ENCODE assay signal across 24 cellular contexts in genomic region chr4:55762815-55763214, GRCh38. TPM values are rescaled to one million over a fixed set of nuclear protein-coding genes. Genes with fewer than 3 reads are reported as not detected.
"Had no signal": no experiment of that assay in that cellular context is flagged by ENCODE, and none has a peak within 500 bp of the region (broad histone marks: within the 10 kb centered on the region; RNA-seq: fewer than 3 reads in every experiment).

No MANE protein-coding gene starts in this region.

- H3K9me3 Mint-ChIP-seq: activated naive CD4-positive, alpha-beta T cell treated with anti-CD3 and anti-CD28 coated beads for 36 hours; activated naive CD8-positive, alpha-beta T cell treated with anti-CD3 and anti-CD28 coated beads, Interleukin-2, amount 50 U/mL, for 24 hours; activated T-helper 2 cell treated with anti-CD3 and anti-CD28 coated beads, Interferon-gamma antibody, Interleukin-2, Interleukin-4, amounts not matched to agents 10 μg/mL and 5 μg/mL and 100 μg/mL, durations not matched to agents 14 hours and 24 hours and 36 hours; effector memory CD8-positive, alpha-beta T cell; naive thymus-derived CD4-positive, alpha-beta T cell had no signal

- H3K9me3 ChIP-seq: ascending aorta, tibial nerve, vagina had no signal

- ATAC-seq: activated naive CD8-positive, alpha-beta T cell treated with anti-CD3 and anti-CD28 coated beads, Interleukin-2, amount 50 U/mL, for 24 hours; effector memory CD8-positive, alpha-beta T cell; left lobe of liver; naive thymus-derived CD4-positive, alpha-beta T cell; right cardiac atrium had no signal

- DNase-seq: activated CD4-positive, alpha-beta T cell treated with anti-CD3 and anti-CD28 coated beads, Interleukin-2, amount 50 U/mL, for 4 hours; activated CD4-positive, CD25-positive, alpha-beta regulatory T cell treated with anti-CD3 and anti-CD28 coated beads, Interleukin-2, amount 50 U/mL, for 72 hours; activated naive CD4-positive, alpha-beta T cell treated with anti-CD3 and anti-CD28 coated beads for 36 hours; activated naive CD8-positive, alpha-beta T cell treated with anti-CD3 and anti-CD28 coated beads, Interleukin-2, amount 50 U/mL, for 24 hours; activated T-cell treated with anti-CD3 and anti-CD28 coated beads for 4 hours; dermis blood vessel endothelial cell; effector memory CD8-positive, alpha-beta T cell; mammary epithelial cell; naive thymus-derived CD4-positive, alpha-beta T cell; right cardiac atrium; small intestine; stimulated activated CD4-positive, alpha-beta T cell treated with anti-CD3 and anti-CD28 coated beads, Interleukin-4, amount 100 ng/mL, for 24 hours; stimulated activated naive CD4-positive, alpha-beta T cell; substantia nigra; T1000 had no signal

- H3K4me3 Mint-ChIP-seq: activated naive CD4-positive, alpha-beta T cell treated with anti-CD3 and anti-CD28 coated beads for 36 hours; activated naive CD8-positive, alpha-beta T cell treated with anti-CD3 and anti-CD28 coated beads, Interleukin-2, amount 50 U/mL, for 24 hours; effector memory CD8-positive, alpha-beta T cell; naive thymus-derived CD4-positive, alpha-beta T cell had no signal

- H3K27me3 ChIP-seq: ascending aorta, tibial nerve, vagina had no signal

- H3K4me1 Mint-ChIP-seq: activated naive CD8-positive, alpha-beta T cell treated with anti-CD3 and anti-CD28 coated beads, Interleukin-2, amount 50 U/mL, for 24 hours; naive thymus-derived CD4-positive, alpha-beta T cell had no signal

- H3K27ac Mint-ChIP-seq: activated naive CD4-positive, alpha-beta T cell treated with anti-CD3 and anti-CD28 coated beads for 36 hours; activated naive CD8-positive, alpha-beta T cell treated with anti-CD3 and anti-CD28 coated beads, Interleukin-2, amount 50 U/mL, for 24 hours; activated T-helper 2 cell treated with anti-CD3 and anti-CD28 coated beads, Interferon-gamma antibody, Interleukin-2, Interleukin-4, amounts not matched to agents 10 μg/mL and 5 μg/mL and 100 μg/mL, durations not matched to agents 14 hours and 24 hours and 36 hours; effector memory CD8-positive, alpha-beta T cell had no signal

- H3K27ac ChIP-seq: ascending aorta, tibial nerve, vagina had no signal

- H3K36me3 Mint-ChIP-seq: naive thymus-derived CD4-positive, alpha-beta T cell had no signal

RNA-seq across cellular contexts. Expression of gene EXOC1L, which starts 56.8 kb away (rescaled TPM):
- total RNA-seq: activated naive CD4-positive, alpha-beta T cell treated with anti-CD3 and anti-CD28 coated beads for 36 hours; activated T-helper 2 cell treated with anti-CD3 and anti-CD28 coated beads, Interferon-gamma antibody, Interleukin-2, Interleukin-4, amounts not matched to agents 10 μg/mL and 5 μg/mL and 100 μg/mL, durations not matched to agents 14 hours and 24 hours and 36 hours; ascending aorta; chondrocyte; dermis blood vessel endothelial cell; epithelial cell of proximal tubule; left lobe of liver; mammary epithelial cell; mononuclear cell; naive thymus-derived CD4-positive, alpha-beta T cell; posterior vena cava; right cardiac atrium; tibial nerve; vagina had no signal
